8 cellular contexts compared by ENCODE assay signal in genomic region chr16:2715519-2715918, GRCh38. TPM values are rescaled to one million over a fixed set of nuclear protein-coding genes. Genes with fewer than 3 reads are reported as not detected.
A peak's percentile ranks its signal among the peaks of the same experiment; 100 is the strongest.
DNase-seq lines count a peak whose midpoint lies in the region; ATAC-seq and TF ChIP-seq lines count a peak whose summit lies in the region.

No MANE protein-coding gene starts in this region.

- H3K4me1 ChIP-seq in foreskin keratinocyte (peaks cover 2% of the 10 kb centered on the region), aorta (ENCODE audit: control insufficient read depth in 1 of 2, insufficient read depth in 2 of 2, low read length in 2 of 2) (no peaks in the 10 kb centered on the region), sigmoid colon (peaks cover 0 to 17% (median 10%) of the 10 kb centered on the region in 4 donors)

- no peaks in the 10 kb centered on the region for H3K36me3 ChIP-seq in aorta (ENCODE audit: control insufficient read depth in 1 of 2, insufficient read depth in 2 of 2, low read length in 1 of 2)
- H3K36me3 ChIP-seq in sigmoid colon: no peaks in the 10 kb centered on the region

- H3K9me3 ChIP-seq in aorta (ENCODE audit: control insufficient read depth, low read length) (no peaks in the 10 kb centered on the region), sigmoid colon (no peaks in the 10 kb centered on the region)

- intact Hi-C loops in posterior cingulate gyrus (cut with DNase I) (no loop called here), aorta (cut with DNase I) (loop anchor here in 1 of 2 donors (5.0 kb wide), 1 partner anchor 33 kb away; the partner anchor contains the start of gene KCTD5), sigmoid colon (cut with DNase I) (no loop called here)

- H3K27me3 ChIP-seq in foreskin keratinocyte: peaks cover 14% of the 10 kb centered on the region
- H3K27me3 ChIP-seq in aorta (ENCODE audit: control insufficient read depth in 1 of 2, insufficient read depth in 2 of 2, low read length in 1 of 2): no peaks in the 10 kb centered on the region
- peaks cover 0 to 14% (median 7%) of the 10 kb centered on the region in 3 donors for H3K27me3 ChIP-seq in sigmoid colon

- 7 to 26% methylated on average over 9 to 33 of the region's 33 CpGs for WGBS in aorta, 2 donors
- 7% methylated on average over 33 of the region's 33 CpGs for WGBS in sigmoid colon, 2 donors

- no peak for TF ChIP-seq CTCF in foreskin keratinocyte (conservative IDR thresholded peaks at IDR 0.05)
- no peak for TF ChIP-seq CTCF in sigmoid colon (IDR thresholded peaks at IDR 0.05)

- no peak for TF ChIP-seq POLR2A in sigmoid colon (IDR thresholded peaks at IDR 0.05)

- no peak overlapping the region for H3K4me3 ChIP-seq in aorta (ENCODE audit: low read length in 2 of 2)
- H3K4me3 ChIP-seq in sigmoid colon: no peak overlapping the region

- no peak for TF ChIP-seq EP300 in sigmoid colon (IDR thresholded peaks at IDR 0.05)

- DNase-seq in CD1c-positive myeloid dendritic cell (ENCODE audit: extremely low spot score) (peak; percentile 93), NAMALWA (ENCODE audit: low spot score) (peak; percentile 50), activated T-cell treated with anti-CD3 and anti-CD28 coated beads for 48 hours (ENCODE audit: low read depth) (peak; percentile 79), foreskin keratinocyte (no peak), posterior cingulate gyrus (peak in 9 of 10 donors; percentile 44 to 93 (median 62)), aorta (peak; percentile 80 to 90), sigmoid colon (no peak)

- no peak overlapping the region for H3K27ac ChIP-seq in foreskin keratinocyte
- no peak overlapping the region for H3K27ac ChIP-seq in aorta (ENCODE audit: low read depth in 1 of 2, low read length in 2 of 2)
- H3K27ac ChIP-seq in sigmoid colon: no peak overlapping the region

- peak; percentile 34 for ATAC-seq in foreskin keratinocyte
- ATAC-seq in aorta (ENCODE audit: low FRiP score): peak; percentile 73
- no peak for ATAC-seq in GM19351 (IDR thresholded peaks at IDR 0.05; ENCODE audit: unreplicated experiment)

RNA-seq across cellular contexts. Expression of gene PRSS27, which starts 4.5 kb away (rescaled TPM):
- 0.21 and 0.31 TPM in 2 replicates for total RNA-seq in foreskin keratinocyte
- 0.20 and 0.25 TPM in 2 replicates for polyA plus RNA-seq in foreskin keratinocyte
- total RNA-seq in aorta: 1 to 10 TPM; 1.3 to 2.2 TPM
- polyA plus RNA-seq in aorta: 1 to 10 TPM; 1.4 to 1.6 TPM
- total RNA-seq in sigmoid colon: 1 to 10 TPM; 1.2 to 5.0 (median 1.4) TPM
- polyA plus RNA-seq in sigmoid colon: 1 to 10 TPM in 1 of 3 donors, under 1 TPM in 1, not detected in 1; 0.60 to 2.1 TPM

RNA-seq across cellular contexts. Expression of gene KCTD5, which starts 33.2 kb away (rescaled TPM):
- total RNA-seq in foreskin keratinocyte (27.8 and 28.4 TPM in 2 replicates), aorta (10 to 100 TPM; 14.3 to 15.5 TPM), sigmoid colon (10 to 100 TPM in 3 of 4 donors, 1 to 10 TPM in 1; 9.5 to 17.1 (median 11.5) TPM)
- polyA plus RNA-seq in foreskin keratinocyte (22.5 and 23.8 TPM in 2 replicates), aorta (10 to 100 TPM in 1 of 2 donors, 1 to 10 TPM in 1; 9.7 to 13.0 TPM), sigmoid colon (10 to 100 TPM; 47.4 to 80.5 (median 78.6) TPM)

RNA-seq across cellular contexts. Expression of gene SRRM2, which starts 36.9 kb away (rescaled TPM):
- total RNA-seq in foreskin keratinocyte (149 and 160 TPM in 2 replicates), aorta (100 to 1,000 TPM; 552 to 716 TPM), sigmoid colon (100 to 1,000 TPM; 181 to 826 (median 219) TPM)
- polyA plus RNA-seq in foreskin keratinocyte (294 and 299 TPM in 2 replicates), aorta (100 to 1,000 TPM; 194 to 946 TPM), sigmoid colon (100 to 1,000 TPM in 1 of 3 donors, 10 to 100 TPM in 2; 66.1 to 725 (median 73.8) TPM)

Comparison
In these comparisons a context has a peak if more than half of its experiments do, and no peak if none do; other contexts are left out.
1. DNase-seq: peak in CD1c-positive myeloid dendritic cell (single experiment), NAMALWA (single experiment), activated T-cell treated with anti-CD3 and anti-CD28 coated beads for 48 hours (single experiment), posterior cingulate gyrus (9 of 10) and aorta (2 of 2); none in foreskin keratinocyte (0 of 2) and sigmoid colon (single experiment).